23 cellular contexts compared by ENCODE assay signal in genomic region chr3:64027708-64028107, GRCh38.
"Had no signal": no experiment of that assay in that cellular context is flagged by ENCODE, and none has a peak within 500 bp of the region (broad histone marks: within the 10 kb centered on the region; RNA-seq: fewer than 3 reads in every experiment).

No MANE protein-coding gene starts in this region.

- H3K27me3 ChIP-seq: gastrocnemius medialis, right atrium auricular region, thyroid gland, vagina had no signal

- H3K36me3 ChIP-seq: gastrocnemius medialis, prostate gland, right atrium auricular region, stomach, thyroid gland, vagina had no signal

- H3K27ac Mint-ChIP-seq: dendritic cell treated with granulocyte-macrophage colony-stimulating factor and Interleukin-4, amounts not matched to agents 40 ng/mL and 50 ng/mL, for 4 days; endodermal cell; stimulated activated effector memory CD8-positive, alpha-beta T cell treated with anti-CD3 and anti-CD28 coated beads, Interleukin-12 subunit alpha, Interleukin-12 subunit beta, amount 100 ng/mL, for 72 hours had no signal

- H3K27ac ChIP-seq: epithelial cell of prostate, gastrocnemius medialis, prostate gland, right atrium auricular region, stomach, thyroid gland, vagina had no signal

- H3K4me3 ChIP-seq: gastrocnemius medialis, prostate gland, right atrium auricular region, smooth muscle cell, stomach, thyroid gland, vagina had no signal

- H3K4me3 Mint-ChIP-seq: dendritic cell treated with granulocyte-macrophage colony-stimulating factor and Interleukin-4, amounts not matched to agents 40 ng/mL and 50 ng/mL, for 4 days; endodermal cell; stimulated activated effector memory CD8-positive, alpha-beta T cell treated with anti-CD3 and anti-CD28 coated beads, Interleukin-12 subunit alpha, Interleukin-12 subunit beta, amount 100 ng/mL, for 72 hours had no signal

- H3K36me3 Mint-ChIP-seq: stimulated activated effector memory CD8-positive, alpha-beta T cell treated with anti-CD3 and anti-CD28 coated beads, Interleukin-12 subunit alpha, Interleukin-12 subunit beta, amount 100 ng/mL, for 72 hours had no signal

- H3K9me3 Mint-ChIP-seq: dendritic cell treated with granulocyte-macrophage colony-stimulating factor and Interleukin-4, amounts not matched to agents 40 ng/mL and 50 ng/mL, for 4 days; nephron; stimulated activated effector memory CD8-positive, alpha-beta T cell treated with anti-CD3 and anti-CD28 coated beads, Interleukin-12 subunit alpha, Interleukin-12 subunit beta, amount 100 ng/mL, for 72 hours had no signal

- H3K4me1 ChIP-seq: prostate gland, thyroid gland had no signal

- H3K9me3 ChIP-seq: gastrocnemius medialis, prostate gland, right atrium auricular region, stomach, thyroid gland, vagina had no signal

- DNase-seq: effector CD8-positive, alpha-beta T cell; endodermal cell; foreskin fibroblast; gastrocnemius medialis; head of caudate nucleus; mesendoderm; midbrain; naive thymus-derived CD4-positive, alpha-beta T cell; stimulated activated CD4-positive, alpha-beta T cell treated with anti-CD3 and anti-CD28 coated beads, Interleukin-12 subunit alpha, Interleukin-12 subunit beta, amount 100 ng/mL, for 4 hours; stimulated activated CD4-positive, alpha-beta T cell treated with anti-CD3 and anti-CD28 coated beads, Interleukin-1b, Interleukin-23, amount 100 ng/mL, for 48 hours; stimulated activated CD4-positive, alpha-beta T cell treated with anti-CD3 and anti-CD28 coated beads, Interleukin-4, amount 100 ng/mL, for 1 hour; stimulated activated naive CD4-positive, alpha-beta T cell treated with Interleukin-2 at 50 U/mL for 16 hours; stomach; thyroid gland; trophoblast cell had no signal
